ENCODE assay signal across 29 cellular contexts in genomic region chr5:79301046-79301712, GRCh38.
DNase-seq lines count a peak whose midpoint lies in the region; ATAC-seq and TF ChIP-seq lines count a peak whose summit lies in the region.
"Had no signal": no experiment of that assay in that cellular context is flagged by ENCODE, and none has a peak within 500 bp of the region (broad histone marks: within the 10 kb centered on the region; RNA-seq: fewer than 3 reads in every experiment).

No MANE protein-coding gene starts in this region.

- H2AFZ ChIP-seq in fibroblast of lung (ENCODE audit: low read length), result no peak overlapping the region
- no peak overlapping the region for H2AFZ ChIP-seq in osteoblast (ENCODE audit: low read length)
- H2AFZ ChIP-seq: hepatocyte, neural progenitor cell had no signal

- H3K4me1 ChIP-seq in fibroblast of lung (ENCODE audit: control insufficient read depth, extremely low read depth, insufficient read depth, low read length), result no peaks in the 10 kb centered on the region
- H3K4me1 ChIP-seq in right atrium auricular region, result no peaks in the 10 kb centered on the region
- no peaks in the 10 kb centered on the region for H3K4me1 ChIP-seq in osteoblast (ENCODE audit: insufficient read depth, low read length)
- H3K4me1 ChIP-seq: lower lobe of right lung, psoas muscle had no signal

- peak; percentile 11 for DNase-seq in AG08396 (ENCODE audit: low spot score)
- peak; percentile 8 for DNase-seq in GM04503 (ENCODE audit: low read depth)
- DNase-seq in M059J (ENCODE audit: low read depth), result peak; percentile 5
- DNase-seq in fibroblast of lung (ENCODE audit: low read depth in 2 of 2), result peak; percentile 51 to 57
- DNase-seq in right atrium auricular region (ENCODE audit: low spot score), result no peak
- no peak for DNase-seq in osteoblast (ENCODE audit: insufficient read length, low spot score, missing footprints)
- DNase-seq in activated T-cell treated with anti-CD3 and anti-CD28 coated beads for 4 hours, result no peak
- DNase-seq: activated CD8-positive, alpha-beta memory T cell treated with anti-CD3 and anti-CD28 coated beads for 24 hours; activated naive CD4-positive, alpha-beta T cell treated with anti-CD3 and anti-CD28 coated beads, Interleukin-2, amount 10 ng/mL, durations not matched to agents 7 days and 5 days; activated T-cell treated with anti-CD3 and anti-CD28 coated beads, Interleukin-2, amount 50 U/mL, for 48 hours; anterior cingulate cortex; CD8-positive, alpha-beta memory T cell; DMS79; effector CD8-positive, alpha-beta T cell; esophagus squamous epithelium; lower lobe of right lung; NCI-H1092; NCI-H2081; NCI-H446 treated with DMSO at 0.1 percent for 48 hours; NK-92 treated with Interleukin-12 subunit alpha and Interleukin-12 subunit beta, amount 100 ng/mL, for 24 hours; psoas muscle; RPMI8226; small intestine; stimulated activated naive CD4-positive, alpha-beta T cell treated with Interleukin-2 at 50 U/mL for 16 hours had no signal

- no peaks in the 10 kb centered on the region for H3K36me3 ChIP-seq in fibroblast of lung (ENCODE audit: control insufficient read depth, insufficient read depth, low read length)
- peaks cover 34% of the 10 kb centered on the region for H3K36me3 ChIP-seq in right atrium auricular region
- H3K36me3 ChIP-seq in osteoblast (ENCODE audit: insufficient read depth, low read length), result no peaks in the 10 kb centered on the region

- no peak overlapping the region for H3K4me2 ChIP-seq in fibroblast of lung (ENCODE audit: extremely low read depth, insufficient read depth, low read length)
- H3K4me2 ChIP-seq in osteoblast (ENCODE audit: insufficient read depth, low read length), result no peak overlapping the region
- H3K4me2 ChIP-seq: hepatocyte, KMS-11, neural progenitor cell had no signal

- no peak for ATAC-seq in HG02678 (IDR thresholded peaks at IDR 0.05; ENCODE audit: unreplicated experiment)
- ATAC-seq: activated CD4-positive, CD25-positive, alpha-beta regulatory T cell treated with anti-CD3 and anti-CD28 coated beads, Interleukin-2, amount 50 U/mL, for 24 hours; lower lobe of right lung; psoas muscle had no signal

- no peaks in the 10 kb centered on the region for H3K27me3 ChIP-seq in fibroblast of lung (ENCODE audit: control insufficient read depth, insufficient read depth, low read length)
- H3K27me3 ChIP-seq in right atrium auricular region, result no peaks in the 10 kb centered on the region
- no peaks in the 10 kb centered on the region for H3K27me3 ChIP-seq in osteoblast (ENCODE audit: insufficient read depth, low read length)
- H3K27me3 ChIP-seq: esophagus squamous epithelium, hepatocyte, neural progenitor cell had no signal

- H3K79me2 ChIP-seq in fibroblast of lung (ENCODE audit: control insufficient read depth, insufficient read depth, low read length) (no peaks in the 10 kb centered on the region), osteoblast (ENCODE audit: insufficient read depth, low read length) (no peaks in the 10 kb centered on the region)
- H3K79me2 ChIP-seq: hepatocyte had no signal

- TF ChIP-seq CTCF in fibroblast of lung (conservative IDR thresholded peaks at IDR 0.05 in 1 of 2, IDR thresholded peaks at IDR 0.05 in 1 of 2; ENCODE audit: low read depth in 1 of 2, low read length in 2 of 2) (no peak), right atrium auricular region (IDR thresholded peaks at IDR 0.05) (no peak), osteoblast (IDR thresholded peaks at IDR 0.05; ENCODE audit: extremely low read depth, low read depth, low read length) (no peak)

- H3K9me3 ChIP-seq in fibroblast of lung (ENCODE audit: control insufficient read depth, insufficient read depth, low read depth, low read length) (no peaks in the 10 kb centered on the region), right atrium auricular region (no peaks in the 10 kb centered on the region), osteoblast (ENCODE audit: low read depth, low read length) (no peaks in the 10 kb centered on the region)
- H3K9me3 ChIP-seq: esophagus squamous epithelium, lower lobe of right lung, psoas muscle had no signal

- H3K27ac ChIP-seq in fibroblast of lung (ENCODE audit: insufficient read depth, low read length) (no peak overlapping the region), right atrium auricular region (no peak overlapping the region), osteoblast (ENCODE audit: low read depth, low read length) (no peak overlapping the region)
- H3K27ac ChIP-seq: esophagus squamous epithelium, hepatocyte, KMS-11, lower lobe of right lung, neural progenitor cell, psoas muscle had no signal

- no peak overlapping the region for H3K9ac ChIP-seq in fibroblast of lung (ENCODE audit: insufficient read depth, low read length)
- H3K9ac ChIP-seq: KMS-11, neural progenitor cell had no signal

- H4K20me1 ChIP-seq in fibroblast of lung (ENCODE audit: control insufficient read depth, extremely low read depth, insufficient read depth, low read length) (no peaks in the 10 kb centered on the region), osteoblast (ENCODE audit: insufficient read depth, low read length) (no peaks in the 10 kb centered on the region)

- H3K4me3 ChIP-seq in fibroblast of lung (replicated peaks in 1 of 4; ENCODE audit: control extremely low read depth in 1 of 4, insufficient read depth in 1 of 4, low read depth in 3 of 4, low read length in 4 of 4) (no peak overlapping the region), right atrium auricular region (no peak overlapping the region), osteoblast (ENCODE audit: insufficient read depth, low read length) (no peak overlapping the region)
- H3K4me3 ChIP-seq: esophagus squamous epithelium, hepatocyte, lower lobe of right lung, neural progenitor cell, psoas muscle had no signal

Comparison
In these comparisons a context has a peak if more than half of its experiments do, and no peak if none do; other contexts are left out.
1. DNase-seq: peak in AG08396 (single experiment), GM04503 (single experiment), M059J (single experiment) and fibroblast of lung (2 of 2); none in right atrium auricular region (single experiment), osteoblast (single experiment) and activated T-cell treated with anti-CD3 and anti-CD28 coated beads for 4 hours (single experiment).